Comparison of ENCODE assay signal across 8 cellular contexts in the genomic region with DNA sequence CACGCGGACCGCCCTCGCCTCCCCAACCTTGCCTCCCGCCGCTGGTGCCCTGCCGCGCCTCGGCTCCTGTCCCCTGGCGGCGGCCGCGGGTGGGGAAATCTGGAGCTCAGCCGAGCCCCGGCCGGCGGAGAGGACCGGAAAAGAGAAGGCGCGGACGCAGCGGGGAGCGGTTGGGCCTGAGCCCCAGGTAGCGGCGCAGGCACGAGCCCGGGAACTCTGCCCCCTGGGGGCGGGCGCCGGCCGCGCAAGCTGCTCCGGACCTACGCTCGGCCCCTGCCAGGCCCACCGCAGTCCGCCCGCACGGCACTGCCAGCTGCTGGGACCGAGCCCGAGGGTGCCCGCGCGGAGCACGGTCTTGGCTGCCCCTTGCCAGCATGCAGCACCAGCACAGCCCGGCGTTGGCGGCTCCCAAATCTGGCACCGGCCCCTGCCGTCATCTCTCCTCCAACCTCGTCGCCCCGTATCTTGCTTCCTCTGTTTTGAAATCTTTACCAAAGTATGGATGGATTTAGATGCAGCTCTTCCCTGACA. TPM values are rescaled to one million over a fixed set of nuclear protein-coding genes. Genes with fewer than 3 reads are reported as not detected.
A peak's percentile ranks its signal among the peaks of the same experiment; 100 is the strongest.
DNase-seq lines count a peak whose midpoint lies in the region; ATAC-seq, FAIRE-seq and TF ChIP-seq lines count a peak whose summit lies in the region.

A gene with protein sequence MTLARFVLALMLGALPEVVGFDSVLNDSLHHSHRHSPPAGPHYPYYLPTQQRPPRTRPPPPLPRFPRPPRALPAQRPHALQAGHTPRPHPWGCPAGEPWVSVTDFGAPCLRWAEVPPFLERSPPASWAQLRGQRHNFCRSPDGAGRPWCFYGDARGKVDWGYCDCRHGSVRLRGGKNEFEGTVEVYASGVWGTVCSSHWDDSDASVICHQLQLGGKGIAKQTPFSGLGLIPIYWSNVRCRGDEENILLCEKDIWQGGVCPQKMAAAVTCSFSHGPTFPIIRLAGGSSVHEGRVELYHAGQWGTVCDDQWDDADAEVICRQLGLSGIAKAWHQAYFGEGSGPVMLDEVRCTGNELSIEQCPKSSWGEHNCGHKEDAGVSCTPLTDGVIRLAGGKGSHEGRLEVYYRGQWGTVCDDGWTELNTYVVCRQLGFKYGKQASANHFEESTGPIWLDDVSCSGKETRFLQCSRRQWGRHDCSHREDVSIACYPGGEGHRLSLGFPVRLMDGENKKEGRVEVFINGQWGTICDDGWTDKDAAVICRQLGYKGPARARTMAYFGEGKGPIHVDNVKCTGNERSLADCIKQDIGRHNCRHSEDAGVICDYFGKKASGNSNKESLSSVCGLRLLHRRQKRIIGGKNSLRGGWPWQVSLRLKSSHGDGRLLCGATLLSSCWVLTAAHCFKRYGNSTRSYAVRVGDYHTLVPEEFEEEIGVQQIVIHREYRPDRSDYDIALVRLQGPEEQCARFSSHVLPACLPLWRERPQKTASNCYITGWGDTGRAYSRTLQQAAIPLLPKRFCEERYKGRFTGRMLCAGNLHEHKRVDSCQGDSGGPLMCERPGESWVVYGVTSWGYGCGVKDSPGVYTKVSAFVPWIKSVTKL (minus strand): TSS at position 161 of the 531 bp plus-strand sequence. CDS start 283 bp downstream, outside the sequence.

- H3K36me3 ChIP-seq in ovary = no peaks in the 10 kb centered on the region

- FAIRE-seq in RCC 7860 (lab: Jason Lieb, UNC) (no peak), urothelium cell line (lab: Jason Lieb, UNC) (no peak)

- DNase-seq in D341Med (ENCODE audit: low spot score) (peak; percentile 95), GM20000 (ENCODE audit: low spot score) (peak; percentile 92), RCC 7860 (ENCODE audit: low spot score) (peak; percentile 42), activated gamma-delta T cell treated with Interleukin-2 at 50 U/mL for 16 hours (peak; percentile 35), glomerular visceral epithelial cell (ENCODE audit: extremely low spot score) (peak; percentile 89), ovary (peak; percentile 24 to 72 (median 46)), urothelium cell line (ENCODE audit: low spot score) (peak; percentile 84)

- peak within 1 kb of the TSS; percentile 44 for H3K4me3 ChIP-seq in ovary

- no peaks in the 10 kb centered on the region for H3K9me3 ChIP-seq in ovary

- no peak for TF ChIP-seq POLR2A in ovary (IDR thresholded peaks at IDR 0.05)

- TF ChIP-seq CTCF in GM20000 (IDR thresholded peaks at IDR 0.05; ENCODE audit: extremely low read depth, missing control alignments) (peak; percentile 69), ovary (IDR thresholded peaks at IDR 0.05) (peak in 2 of 3 donors; percentile 37 to 65)

- no peaks in the 10 kb centered on the region for H3K27me3 ChIP-seq in ovary

- WGBS in ovary, 3 donors = 0 to 1% (median 0%) methylated on average over 30 to 53 of the region's 53 CpGs

- TF ChIP-seq EP300 in ovary (IDR thresholded peaks at IDR 0.05) = no peak

- no peak within 1 kb of the TSS for H3K27ac ChIP-seq in ovary

- intact Hi-C loops in ovary (cut with DNase I) = no loop called here

- peak; percentile 97 for ATAC-seq in HG03565 (IDR thresholded peaks at IDR 0.05; ENCODE audit: unreplicated experiment)

- H3K4me1 ChIP-seq in ovary (ENCODE audit: insufficient read depth) = peaks cover 5% of the 10 kb centered on the region

RNA-seq across cellular contexts. Expression of the gene that starts here (rescaled TPM):
- 1 to 10 TPM in 5 of 7 donors, under 1 TPM in 2; 0.35 to 5.5 (median 1.2) TPM for total RNA-seq in ovary
- polyA plus RNA-seq in ovary = 1 to 10 TPM; 1.2 to 5.9 TPM

Comparison
In these comparisons a context has a peak if more than half of its experiments do, and no peak if none do; other contexts are left out.
1. DNase-seq: peak in every context shown above with its lines; median percentile 95 in D341Med; 92 in GM20000; 89 in glomerular visceral epithelial cell; 84 in urothelium cell line; 46 in ovary; 42 in RCC 7860; 35 in activated gamma-delta T cell treated with Interleukin-2 at 50 U/mL for 16 hours.